8 cellular contexts compared by ENCODE assay signal in the genomic region with DNA sequence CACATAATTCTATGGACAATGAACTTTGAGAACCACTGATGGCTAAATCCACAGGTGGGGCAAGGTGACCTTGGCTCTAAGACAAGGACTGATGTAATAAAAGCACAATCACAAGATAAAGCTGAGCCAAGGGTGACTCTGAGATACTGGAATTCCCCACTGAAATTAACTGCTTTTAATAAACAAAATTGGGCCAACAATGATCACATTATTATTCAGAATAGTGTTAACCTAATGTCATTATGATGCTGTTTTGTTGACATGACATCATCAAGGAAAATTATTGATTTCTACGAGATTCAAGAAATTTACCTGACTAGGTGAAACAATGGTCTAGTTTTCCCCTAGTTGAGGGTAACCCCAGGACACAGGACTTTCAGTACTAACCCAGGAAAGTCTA.
"Had no signal": no experiment of that assay in that cellular context is flagged by ENCODE, and none has a peak within 500 bp of the region (broad histone marks: within the 10 kb centered on the region; RNA-seq: fewer than 3 reads in every experiment).

No MANE protein-coding gene starts in this region.

- H3K4me3 ChIP-seq: GM23338 had no signal

- ATAC-seq: GM23338 had no signal

- H3K4me3 Mint-ChIP-seq: GM23338, H9, HFFc6 had no signal

- DNase-seq: H9, HCEC 1CT, HFFc6 had no signal

- H2AFZ ChIP-seq: GM23338 had no signal

- H3K27ac Mint-ChIP-seq: GM23338, H9, HFFc6, IgD-negative memory B cell had no signal

- H3K4me2 ChIP-seq: GM23338 had no signal

- H3K4me1 Mint-ChIP-seq: GM23338, H9, IgD-negative memory B cell had no signal

- FAIRE-seq: H1, H54, HTR-8/SVneo had no signal
